ENCODE assay signal across 1 cellular context in genomic region chr3:186871403-186871924, GRCh38.
TF ChIP-seq lines count a peak whose summit lies in the region.

No MANE protein-coding gene starts in this region.

TF ChIP-seq in K562, 482 proteins besides CTCF, POLR2A, EP300 and RAD21 (continued from another document and continues in another):
- TF ChIP-seq BRCA1 (IDR thresholded peaks at IDR 0.05) (no peak), BRCA1 (CRISPR knock-in tag; IDR thresholded peaks at IDR 0.05) (no peak), NCOA2 (IDR thresholded peaks at IDR 0.05; ENCODE audit: partially characterized antibody in 2 of 2) (peak in 1 of 2 experiments; percentile 29), ZNF165 (CRISPR knock-in tag; IDR thresholded peaks at IDR 0.05; ENCODE audit: borderline replicate concordance) (no peak), AFF1 (IDR thresholded peaks at IDR 0.05; ENCODE audit: low read depth in 1 of 2, partially characterized antibody in 2 of 2) (peak in 1 of 2 experiments; percentile 77), TGIF2 (CRISPR knock-in tag; IDR thresholded peaks at IDR 0.05) (no peak), STAG1 (CRISPR knock-in tag; IDR thresholded peaks at IDR 0.05; ENCODE audit: borderline replicate concordance) (no peak), KDM4B (IDR thresholded peaks at IDR 0.05; ENCODE audit: borderline replicate concordance in 2 of 2, low read depth in 1 of 2) (no peak), ZFX (CRISPR knock-in tag; IDR thresholded peaks at IDR 0.05) (no peak), NFRKB (IDR thresholded peaks at IDR 0.05; ENCODE audit: low read depth) (peak; percentile 83), PCBP1 (IDR thresholded peaks at IDR 0.05; ENCODE audit: low read depth, low read length, poor library complexity, severe bottlenecking) (no peak), ZNF507 (tag; conservative IDR thresholded peaks at IDR 0.05) (no peak), MBD2 (IDR thresholded peaks at IDR 0.05; ENCODE audit: borderline replicate concordance, low read depth) (no peak), ZKSCAN1 (IDR thresholded peaks at IDR 0.05; ENCODE audit: low read depth, low read length) (no peak), MTA2 (IDR thresholded peaks at IDR 0.05; ENCODE audit: low read depth) (no peak), CREM (IDR thresholded peaks at IDR 0.05; ENCODE audit: low read depth) (peak; percentile 79), ZC3H4 (CRISPR knock-in tag; IDR thresholded peaks at IDR 0.05; ENCODE audit: borderline replicate concordance) (no peak), CHD4 (IDR thresholded peaks at IDR 0.05; ENCODE audit: insufficient read depth, insufficient replicate concordance, low read depth, low read length, poor library complexity, severe bottlenecking) (no peak), ELF2 (CRISPR knock-in tag; IDR thresholded peaks at IDR 0.05) (no peak), KLF10 (CRISPR knock-in tag; IDR thresholded peaks at IDR 0.05) (no peak), SRSF1 (IDR thresholded peaks at IDR 0.05; ENCODE audit: low read depth, low read length) (no peak), BMI1 (IDR thresholded peaks at IDR 0.05; ENCODE audit: low read length) (no peak), ZNF354B (CRISPR knock-in tag; IDR thresholded peaks at IDR 0.05) (no peak), USF2 (CRISPR knock-in tag; IDR thresholded peaks at IDR 0.05) (no peak), SMAD4 (CRISPR knock-in tag; conservative IDR thresholded peaks at IDR 0.05) (peak; percentile 74), ZFP36 (IDR thresholded peaks at IDR 0.05; ENCODE audit: low read depth, low read length, partially characterized antibody) (no peak), ZNF12 (CRISPR knock-in tag; IDR thresholded peaks at IDR 0.05) (no peak), PTBP1 (IDR thresholded peaks at IDR 0.05; ENCODE audit: low read depth, low read length) (no peak), TRIM28 (IDR thresholded peaks at IDR 0.05) (0 out of 2 replicates have a peak, but pooled peaks have one; percentile 22), SIX5 (IDR thresholded peaks at IDR 0.05; ENCODE audit: borderline replicate concordance in 1 of 2, insufficient read depth in 1 of 2, low read depth in 1 of 2, low read length in 2 of 2) (no peak), FOXP1 (CRISPR knock-in tag; IDR thresholded peaks at IDR 0.05) (0 out of 2 replicates have a peak, but pooled peaks have one; percentile 47), ARID2 (IDR thresholded peaks at IDR 0.05) (no peak), RAD51 (IDR thresholded peaks at IDR 0.05; ENCODE audit: borderline replicate concordance, low read depth) (no peak; the same call in 1 of the 2 replicates), ZBTB43 (CRISPR knock-in tag; IDR thresholded peaks at IDR 0.05) (no peak), POLR2B (IDR thresholded peaks at IDR 0.05; ENCODE audit: low read depth, partially characterized antibody) (no peak), NFE2 (IDR thresholded peaks at IDR 0.05; ENCODE audit: low read depth) (no peak), THRA (IDR thresholded peaks at IDR 0.05) (peak; percentile 63; the same call in 1 of the 2 replicates), ZNF134 (CRISPR knock-in tag; conservative IDR thresholded peaks at IDR 0.05) (no peak), GABPB2 (CRISPR knock-in tag; conservative IDR thresholded peaks at IDR 0.05) (no peak), SAP30 (IDR thresholded peaks at IDR 0.05; ENCODE audit: borderline replicate concordance, insufficient read depth, low read depth, low read length, poor library complexity, severe bottlenecking) (no peak), MAFF (IDR thresholded peaks at IDR 0.05; ENCODE audit: low read length) (peak; percentile 42; the same call in 1 of the 2 replicates), SAFB2 (IDR thresholded peaks at IDR 0.05; ENCODE audit: borderline replicate concordance, low read depth, low read length, severe bottlenecking) (no peak), NCOA6 (IDR thresholded peaks at IDR 0.05) (no peak), MYC (IDR thresholded peaks at IDR 0.05; ENCODE audit: low read depth, low read length) (no peak), MYC (CRISPR knock-in tag; IDR thresholded peaks at IDR 0.05; ENCODE audit: borderline replicate concordance, low read depth) (no peak), TAF1 (IDR thresholded peaks at IDR 0.05; ENCODE audit: control insufficient read depth, extremely low read depth, insufficient read depth, low read length, severe bottlenecking) (no peak), E2F3 (CRISPR knock-in tag; IDR thresholded peaks at IDR 0.05) (no peak), PPARD (CRISPR knock-in tag; IDR thresholded peaks at IDR 0.05) (no peak), CHAMP1 (IDR thresholded peaks at IDR 0.05) (peak; percentile 49; the same call in 1 of the 2 replicates), SMAD3 (CRISPR knock-in tag; conservative IDR thresholded peaks at IDR 0.05) (no peak), TFE3 (CRISPR knock-in tag; IDR thresholded peaks at IDR 0.05) (no peak), FOXJ2 (tag; IDR thresholded peaks at IDR 0.05) (no peak), DEAF1 (CRISPR knock-in tag; IDR thresholded peaks at IDR 0.05) (no peak), SRSF9 (IDR thresholded peaks at IDR 0.05; ENCODE audit: borderline replicate concordance, low read depth, low read length) (no peak), CBX8 (IDR thresholded peaks at IDR 0.05; ENCODE audit: borderline replicate concordance, extremely low read depth, low read depth, low read length, poor library complexity, severe bottlenecking) (no peak), TARDBP (IDR thresholded peaks at IDR 0.05) (no peak), NELFE (IDR thresholded peaks at IDR 0.05; ENCODE audit: insufficient read depth, insufficient read length) (no peak)
